In the genomic region with DNA sequence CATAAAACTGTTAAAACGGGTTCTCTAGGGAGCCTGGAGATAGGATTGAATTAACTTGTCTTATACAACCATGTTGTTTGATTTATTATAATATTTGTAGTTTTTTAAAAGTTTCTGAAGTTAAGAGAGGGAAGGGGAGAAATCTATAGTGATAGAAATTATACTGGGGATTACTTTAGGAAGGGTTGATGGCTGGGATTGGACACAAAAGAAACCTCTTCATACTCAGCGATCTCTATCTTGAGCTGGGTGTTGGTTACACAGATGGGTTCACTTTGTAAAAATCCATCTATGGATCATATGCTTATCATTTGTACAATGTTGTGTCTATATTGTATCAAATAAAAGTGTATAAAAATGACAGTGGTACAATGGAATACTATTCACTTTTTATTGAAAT, we compare ENCODE assay signal across 19 cellular contexts.
"Had no signal": no experiment of that assay in that cellular context is flagged by ENCODE, and none has a peak within 500 bp of the region (broad histone marks: within the 10 kb centered on the region; RNA-seq: fewer than 3 reads in every experiment).

No MANE protein-coding gene starts in this region.

- DNase-seq: activated CD4-positive, alpha-beta T cell treated with anti-CD3 and anti-CD28 coated beads, Interleukin-2, amount 10 ng/mL, durations not matched to agents 24 days and 14 days; activated CD8-positive, alpha-beta T cell treated with anti-CD3 and anti-CD28 coated beads for 36 hours; activated naive CD4-positive, alpha-beta T cell treated with anti-CD3 and anti-CD28 coated beads for 36 hours; activated T-cell treated with anti-CD3 and anti-CD28 coated beads, Interleukin-2, amount 50 U/mL, for 1 hour; anterior cingulate cortex; brain microvascular endothelial cell; central memory CD4-positive, alpha-beta T cell; colonic mucosa; endodermal cell; heart right ventricle; left lung; mucosa of descending colon; naive B cell; pancreas; stimulated activated naive CD4-positive, alpha-beta T cell; T-helper 1 cell; T1000 had no signal

- H3K27ac ChIP-seq: colonic mucosa, gastroesophageal sphincter, left lung, pancreas had no signal

- H3K27me3 ChIP-seq: brain microvascular endothelial cell, colonic mucosa, gastroesophageal sphincter, heart right ventricle, left lung, pancreas had no signal

- ATAC-seq: activated CD8-positive, alpha-beta T cell treated with anti-CD3 and anti-CD28 coated beads for 36 hours; gastroesophageal sphincter; heart right ventricle; left lung; mucosa of descending colon; pancreas; sciatic nerve had no signal

- H3K36me3 ChIP-seq: brain microvascular endothelial cell, colonic mucosa, gastroesophageal sphincter, pancreas had no signal

- H3K4me3 Mint-ChIP-seq: activated CD4-positive, alpha-beta T cell treated with anti-CD3 and anti-CD28 coated beads, Interleukin-2, amount 10 ng/mL, durations not matched to agents 24 days and 14 days; endodermal cell had no signal

- H3K36me3 Mint-ChIP-seq: naive B cell had no signal

- H3K9me3 ChIP-seq: colonic mucosa, gastroesophageal sphincter, heart right ventricle, left lung, mucosa of descending colon, pancreas had no signal

- H3K27ac Mint-ChIP-seq: activated CD8-positive, alpha-beta T cell treated with anti-CD3 and anti-CD28 coated beads for 36 hours; activated naive CD4-positive, alpha-beta T cell treated with anti-CD3 and anti-CD28 coated beads for 36 hours; endodermal cell had no signal

- H3K27me3 Mint-ChIP-seq: activated CD8-positive, alpha-beta T cell treated with anti-CD3 and anti-CD28 coated beads for 36 hours; naive B cell had no signal

- H3K9me3 Mint-ChIP-seq: activated CD4-positive, alpha-beta T cell treated with anti-CD3 and anti-CD28 coated beads, Interleukin-2, amount 10 ng/mL, durations not matched to agents 24 days and 14 days; activated CD8-positive, alpha-beta T cell treated with anti-CD3 and anti-CD28 coated beads for 36 hours; activated naive CD4-positive, alpha-beta T cell treated with anti-CD3 and anti-CD28 coated beads for 36 hours; endodermal cell had no signal

- H3K4me3 ChIP-seq: colonic mucosa, gastroesophageal sphincter, heart right ventricle, left lung, mucosa of descending colon, pancreas had no signal
